8 cellular contexts compared by ENCODE assay signal in genomic region chr7:37342665-37343471, GRCh38.
A peak's percentile ranks its signal among the peaks of the same experiment; 100 is the strongest.
DNase-seq lines count a peak whose midpoint lies in the region; ATAC-seq and TF ChIP-seq lines count a peak whose summit lies in the region.

No MANE protein-coding gene starts in this region.

- TF ChIP-seq POLR2A in heart left ventricle (IDR thresholded peaks at IDR 0.05) = no peak

- H3F3A ChIP-seq in Loucy (ENCODE audit: low read depth) = peaks cover 14% of the 10 kb centered on the region

- peak overlapping the region in 4 of 12 donors; percentile 11 to 87 (median 36) for H3K27ac ChIP-seq in heart left ventricle

- peak overlapping the region; percentile 87 for H3K4me2 ChIP-seq in Loucy (ENCODE audit: low read depth, low read length, poor library complexity, severe bottlenecking)

- H3K27me3 ChIP-seq in GM06990 (replicated peaks; ENCODE audit: control insufficient read depth, insufficient read depth, low read length) = no peaks in the 10 kb centered on the region
- no peaks in the 10 kb centered on the region for H3K27me3 ChIP-seq in Loucy (ENCODE audit: insufficient read depth, low read length, poor library complexity, severe bottlenecking)
- H3K27me3 ChIP-seq in heart left ventricle = no peaks in the 10 kb centered on the region

- TF ChIP-seq CTCF in GM06990 (IDR thresholded peaks at IDR 0.05; ENCODE audit: insufficient read depth, low read length, poor library complexity, severe bottlenecking) (peak; percentile 48), Loucy (conservative IDR thresholded peaks at IDR 0.05; ENCODE audit: low read length) (peak; percentile 69), heart left ventricle (IDR thresholded peaks at IDR 0.05) (peak in 1 of 12 donors; percentile 7)

- intact Hi-C loops in heart left ventricle (cut with DNase I) = loop anchor here in 2 of 10 donors (5.0 kb wide), 2 partner anchors 36 to 56 kb away; no protein-coding TSS in a partner anchor

- no peaks in the 10 kb centered on the region for H3K9me2 ChIP-seq in Loucy (replicated peaks; ENCODE audit: low read depth, low read length)

- H3K4me3 ChIP-seq in GM06990 (replicated peaks; ENCODE audit: low read depth, low read length) (peak overlapping the region; percentile 82), Loucy (ENCODE audit: low read length, poor library complexity, severe bottlenecking) (peak overlapping the region; percentile 90), heart left ventricle (peak overlapping the region in 4 of 12 donors; percentile 1 to 55 (median 28))

- peaks cover 33% of the 10 kb centered on the region for H4K20me1 ChIP-seq in Loucy (ENCODE audit: insufficient read depth, low read length, poor library complexity, severe bottlenecking)

- peak; percentile 83 for DNase-seq in GM06990 (ENCODE audit: extremely low read depth, insufficient read length)
- peak; percentile 27 to 50 for DNase-seq in activated CD8-positive, alpha-beta memory T cell treated with anti-CD3 and anti-CD28 coated beads for 4 hours (ENCODE audit: low read depth in 2 of 2)
- DNase-seq in heart left ventricle = peak in 1 of 5 donors; percentile 48
- peak; percentile 31 for DNase-seq in stimulated activated CD8-positive, alpha-beta memory T cell treated with anti-CD3 and anti-CD28 coated beads, Interleukin-4, amount 100 ng/mL, for 24 hours (ENCODE audit: low read depth)
- DNase-seq in retina = no peak
- no peak for DNase-seq in RKO (ENCODE audit: low spot score)

- 66 to 84% (median 83%) methylated on average over 20 of the region's 20 CpGs for WGBS in heart left ventricle, 4 donors

- H3K4me1 ChIP-seq in Loucy (ENCODE audit: insufficient read depth, low read length, poor library complexity, severe bottlenecking) (peaks cover 77% of the 10 kb centered on the region), heart left ventricle (peaks cover 0 to 47% (median 16%) of the 10 kb centered on the region in 12 donors)

- peaks cover 78% of the 10 kb centered on the region for H3K79me2 ChIP-seq in Loucy (ENCODE audit: insufficient read depth, low read length)

- peak overlapping the region; percentile 84 for H3K9ac ChIP-seq in Loucy (ENCODE audit: low read depth, low read length, poor library complexity, severe bottlenecking)

- ATAC-seq in GM21576 (IDR thresholded peaks at IDR 0.05; ENCODE audit: unreplicated experiment) = peak; percentile 62
- peak in 3 of 4 donors; percentile 45 to 70 (median 63) for ATAC-seq in heart left ventricle

- H3K36me3 ChIP-seq in GM06990 (ENCODE audit: control insufficient read depth, insufficient read depth, low read length) = no peaks in the 10 kb centered on the region; the same call in 1 of the 2 replicates
- peaks cover 7% of the 10 kb centered on the region for H3K36me3 ChIP-seq in Loucy (ENCODE audit: insufficient read depth, low read length)
- H3K36me3 ChIP-seq in heart left ventricle = peaks cover 0 to 5% (median 0%) of the 10 kb centered on the region in 9 donors

- H2AFZ ChIP-seq in Loucy (ENCODE audit: low read length) = peak overlapping the region; percentile 75

- H3K9me3 ChIP-seq in Loucy (ENCODE audit: insufficient read depth, low read depth, low read length) (no peaks in the 10 kb centered on the region), heart left ventricle (no peaks in the 10 kb centered on the region)

Comparison
In these comparisons a context has a peak if more than half of its experiments do, and no peak if none do; other contexts are left out.
1. DNase-seq: peak in GM06990 (single experiment), activated CD8-positive, alpha-beta memory T cell treated with anti-CD3 and anti-CD28 coated beads for 4 hours (2 of 2) and stimulated activated CD8-positive, alpha-beta memory T cell treated with anti-CD3 and anti-CD28 coated beads, Interleukin-4, amount 100 ng/mL, for 24 hours (single experiment); none in retina (single experiment) and RKO (single experiment).